Comparison of ENCODE assay signal across 28 cellular contexts in the genomic region with DNA sequence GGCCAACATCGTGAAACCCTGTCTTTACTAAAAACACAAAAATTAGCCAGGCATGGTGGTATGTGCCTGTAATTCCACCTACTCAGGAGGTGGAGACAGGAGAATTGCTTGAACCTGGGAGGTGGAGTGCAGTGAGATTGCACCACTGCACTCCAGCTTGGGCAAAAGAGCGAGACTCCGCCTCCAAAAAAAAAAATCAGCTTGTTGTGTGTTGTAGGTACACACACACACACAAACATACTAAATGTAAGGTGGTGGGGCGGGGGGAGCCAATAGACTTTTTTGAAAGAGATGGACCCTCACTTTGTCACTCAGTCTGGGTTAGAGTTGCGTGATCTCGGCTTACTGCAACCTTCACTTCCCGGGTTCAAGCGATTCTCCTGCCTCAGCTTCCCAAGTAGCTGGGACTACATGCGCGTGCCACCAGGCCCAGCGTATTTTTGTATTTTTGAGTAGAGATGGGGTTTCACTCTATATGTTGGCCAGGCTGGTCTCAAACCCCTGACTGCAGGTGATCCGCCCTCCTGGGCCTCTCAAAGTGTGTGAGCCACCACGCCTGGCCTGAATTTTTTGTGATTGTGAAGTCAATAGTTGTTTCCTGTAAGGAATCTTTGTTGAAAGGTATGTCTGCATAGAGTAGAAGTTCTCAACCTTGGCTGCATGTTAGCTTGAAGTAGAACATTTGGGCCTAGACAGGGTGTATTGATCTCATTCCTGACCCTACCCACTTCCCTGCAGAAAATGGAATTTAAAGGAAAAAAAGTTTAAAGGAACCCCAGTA. TPM values are rescaled to one million over a fixed set of nuclear protein-coding genes. Genes with fewer than 3 reads are reported as not detected.
DNase-seq lines count a peak whose midpoint lies in the region; ATAC-seq and TF ChIP-seq lines count a peak whose summit lies in the region.
"Had no signal": no experiment of that assay in that cellular context is flagged by ENCODE, and none has a peak within 500 bp of the region (broad histone marks: within the 10 kb centered on the region; RNA-seq: fewer than 3 reads in every experiment).

No MANE protein-coding gene starts in this region.

- H3K9me3 ChIP-seq in trophoblast cell (ENCODE audit: insufficient read depth, low read depth, low read length): peaks cover 2% of the 10 kb centered on the region
- no peaks in the 10 kb centered on the region for H3K9me3 ChIP-seq in BE2C
- H3K9me3 ChIP-seq: esophagus muscularis mucosa, pancreas, suprapubic skin had no signal

- H3K79me1 ChIP-seq in trophoblast cell (ENCODE audit: low read length): no peaks in the 10 kb centered on the region

- peaks cover 72% of the 10 kb centered on the region for H4K20me1 ChIP-seq in GM23338 (replicated peaks; ENCODE audit: insufficient read depth)

- no peak overlapping the region for H4K8ac ChIP-seq in trophoblast cell (ENCODE audit: low read depth, low read length)

- peaks cover 63% of the 10 kb centered on the region for H3F3A ChIP-seq in GM23338 (replicated peaks; ENCODE audit: low read depth)

- H3K4me1 ChIP-seq in GM23338 (ENCODE audit: insufficient read depth): peaks cover 34% of the 10 kb centered on the region
- H3K4me1 ChIP-seq in trophoblast cell (ENCODE audit: control insufficient read depth in 1 of 2, insufficient read depth in 2 of 2, low read length in 2 of 2): no peaks in the 10 kb centered on the region
- H3K4me1 ChIP-seq in BE2C: peaks cover 48% of the 10 kb centered on the region
- H3K4me1 ChIP-seq: pancreas, suprapubic skin had no signal

- H3K36me3 ChIP-seq in GM23338 (ENCODE audit: insufficient read depth): peaks cover 73% of the 10 kb centered on the region
- H3K36me3 ChIP-seq in trophoblast cell (ENCODE audit: control insufficient read depth in 1 of 2, insufficient read depth in 2 of 2, low read length in 2 of 2): peaks cover 34 to 53% of the 10 kb centered on the region in 2 experiments
- peaks cover 74% of the 10 kb centered on the region for H3K36me3 ChIP-seq in BE2C

- TF ChIP-seq CTCF in GM23338 (conservative IDR thresholded peaks at IDR 0.05; ENCODE audit: low read depth in 2 of 2) (no peak), BE2C (IDR thresholded peaks at IDR 0.05; ENCODE audit: low read depth, low read length) (no peak)

- H3K27me3 ChIP-seq in GM23338 (ENCODE audit: insufficient read depth) (no peaks in the 10 kb centered on the region), trophoblast cell (ENCODE audit: insufficient read depth, low read length) (no peaks in the 10 kb centered on the region), BE2C (no peaks in the 10 kb centered on the region)
- H3K27me3 ChIP-seq: esophagus muscularis mucosa, pancreas, suprapubic skin had no signal

- WGBS in trophoblast cell (ENCODE audit: extremely low coverage, insufficient coverage, insufficient read length): no CpG with 5 or more reads among the region's 13 CpGs

- H3K4me3 Mint-ChIP-seq in activated T-cell treated with anti-CD3 and anti-CD28 coated beads, Interleukin-2, amount 50 U/mL, for 24 hours: peak overlapping the region; percentile 29
- no peak overlapping the region for H3K4me3 Mint-ChIP-seq in GM23338
- H3K4me3 Mint-ChIP-seq in activated naive CD8-positive, alpha-beta T cell treated with anti-CD3 and anti-CD28 coated beads for 36 hours: no peak overlapping the region
- no peak overlapping the region for H3K4me3 Mint-ChIP-seq in activated T-helper 17 cell treated with anti-CD3 and anti-CD28 coated beads, Interleukin-2, amount 50 U/mL, for 72 hours
- H3K4me3 Mint-ChIP-seq: stimulated activated naive B cell treated with anti-CD40 and anti-IgM and Interleukin-4, amounts not matched to agents 10 μg/mL and 1 μg/mL and 100 μg/mL, for 72 hours; T-cell had no signal

- H3K27ac Mint-ChIP-seq in activated T-cell treated with anti-CD3 and anti-CD28 coated beads, Interleukin-2, amount 50 U/mL, for 24 hours: peak overlapping the region; percentile 89
- peak overlapping the region; percentile 40; the same call in 1 of the 2 replicates for H3K27ac Mint-ChIP-seq in GM23338
- H3K27ac Mint-ChIP-seq in activated naive CD8-positive, alpha-beta T cell treated with anti-CD3 and anti-CD28 coated beads for 36 hours: peak overlapping the region; percentile 70
- no peak overlapping the region for H3K27ac Mint-ChIP-seq in activated T-helper 17 cell treated with anti-CD3 and anti-CD28 coated beads, Interleukin-2, amount 50 U/mL, for 72 hours

- H2BK120ac ChIP-seq in trophoblast cell (ENCODE audit: insufficient read depth, low read length, poor library complexity): no peak overlapping the region

- H3K4ac ChIP-seq in trophoblast cell (ENCODE audit: low read depth, low read length): peak overlapping the region; percentile 6

- no peak overlapping the region for H4K91ac ChIP-seq in trophoblast cell (ENCODE audit: low read depth, low read length)

- DNase-seq in activated T-cell treated with anti-CD3 and anti-CD28 coated beads, Interleukin-2, amount 50 U/mL, for 24 hours: no peak
- DNase-seq in activated T-cell treated with anti-CD3 and anti-CD28 coated beads for 4 hours (no peak), GM23338 (ENCODE audit: low spot score) (no peak), trophoblast cell (no peak), BE2C (no peak)
- no peak for DNase-seq in activated naive CD8-positive, alpha-beta T cell treated with anti-CD3 and anti-CD28 coated beads for 36 hours
- DNase-seq: activated CD4-positive, alpha-beta T cell treated with anti-CD3 and anti-CD28 coated beads, Interleukin-2, amount 50 U/mL, for 48 hours; activated effector memory CD4-positive, alpha-beta T cell treated with anti-CD3 and anti-CD28 coated beads, Interleukin-2, amount 50 U/mL, for 16 hours; central memory CD4-positive, alpha-beta T cell; cortex of kidney; DMS79; GDM1; GM23248; mesendoderm; NCI-H1092; NCI-H187; NCI-H2171; NCI-H510A; retina; small intestine; stimulated activated naive B cell treated with anti-CD40 and anti-IgM and Interleukin-4, amounts not matched to agents 10 μg/mL and 1 μg/mL and 100 μg/mL, for 72 hours; T-cell had no signal

- H3K36me3 Mint-ChIP-seq in activated T-cell treated with anti-CD3 and anti-CD28 coated beads, Interleukin-2, amount 50 U/mL, for 24 hours (ENCODE audit: low read depth): peaks cover 78% of the 10 kb centered on the region
- H3K36me3 Mint-ChIP-seq in GM23338 (ENCODE audit: low read depth): peaks cover 80% of the 10 kb centered on the region
- peaks cover 69% of the 10 kb centered on the region for H3K36me3 Mint-ChIP-seq in activated naive CD8-positive, alpha-beta T cell treated with anti-CD3 and anti-CD28 coated beads for 36 hours
- H3K36me3 Mint-ChIP-seq in activated T-helper 17 cell treated with anti-CD3 and anti-CD28 coated beads, Interleukin-2, amount 50 U/mL, for 72 hours (ENCODE audit: low read depth): peaks cover 82% of the 10 kb centered on the region

- H3K9ac ChIP-seq in trophoblast cell (ENCODE audit: low read length): no peak overlapping the region
- H3K9ac ChIP-seq: GM23248 had no signal

- H3K4me1 Mint-ChIP-seq in activated T-cell treated with anti-CD3 and anti-CD28 coated beads, Interleukin-2, amount 50 U/mL, for 24 hours (ENCODE audit: low read depth): peaks cover 64% of the 10 kb centered on the region
- H3K4me1 Mint-ChIP-seq in GM23338: peaks cover 46% of the 10 kb centered on the region
- peaks cover 49% of the 10 kb centered on the region for H3K4me1 Mint-ChIP-seq in activated naive CD8-positive, alpha-beta T cell treated with anti-CD3 and anti-CD28 coated beads for 36 hours
- peaks cover 22% of the 10 kb centered on the region for H3K4me1 Mint-ChIP-seq in activated T-helper 17 cell treated with anti-CD3 and anti-CD28 coated beads, Interleukin-2, amount 50 U/mL, for 72 hours

- no peak overlapping the region for H3K18ac ChIP-seq in trophoblast cell (ENCODE audit: low read length)

- H2BK12ac ChIP-seq in trophoblast cell (ENCODE audit: low read length): no peak overlapping the region

- no peak overlapping the region for H2AFZ ChIP-seq in GM23338
- no peak overlapping the region for H2AFZ ChIP-seq in trophoblast cell (ENCODE audit: insufficient read depth, low read length, poor library complexity)
- H2AFZ ChIP-seq: GM23248 had no signal

- no peak overlapping the region for H2BK5ac ChIP-seq in trophoblast cell (ENCODE audit: low read depth, low read length, poor library complexity)

- H3K4me3 ChIP-seq in GM23338 (no peak overlapping the region), trophoblast cell (ENCODE audit: low read depth, low read length) (no peak overlapping the region), BE2C (ENCODE audit: low read depth, low read length) (no peak overlapping the region)
- H3K4me3 ChIP-seq: esophagus muscularis mucosa, GM23248, pancreas, suprapubic skin had no signal

- H3K79me2 ChIP-seq in GM23338 (replicated peaks; ENCODE audit: insufficient read depth): peaks cover 77% of the 10 kb centered on the region
- H3K79me2 ChIP-seq in trophoblast cell (ENCODE audit: control insufficient read depth, insufficient read depth, low read length, poor library complexity): peaks cover 11% of the 10 kb centered on the region

- H3K9me2 ChIP-seq in GM23338 (ENCODE audit: insufficient read depth): no peaks in the 10 kb centered on the region

- H2AK5ac ChIP-seq in trophoblast cell (ENCODE audit: low read length): no peak overlapping the region

- no peaks in the 10 kb centered on the region for H3K27me3 Mint-ChIP-seq in activated T-cell treated with anti-CD3 and anti-CD28 coated beads, Interleukin-2, amount 50 U/mL, for 24 hours
- H3K27me3 Mint-ChIP-seq in GM23338 (ENCODE audit: insufficient read depth, low read depth, poor library complexity): peaks cover 38% of the 10 kb centered on the region
- H3K27me3 Mint-ChIP-seq in activated naive CD8-positive, alpha-beta T cell treated with anti-CD3 and anti-CD28 coated beads for 36 hours: no peaks in the 10 kb centered on the region
- H3K27me3 Mint-ChIP-seq in activated T-helper 17 cell treated with anti-CD3 and anti-CD28 coated beads, Interleukin-2, amount 50 U/mL, for 72 hours: no peaks in the 10 kb centered on the region
- H3K27me3 Mint-ChIP-seq: stimulated activated naive B cell treated with anti-CD40 and anti-IgM and Interleukin-4, amounts not matched to agents 10 μg/mL and 1 μg/mL and 100 μg/mL, for 72 hours; T-cell had no signal

- H4K12ac ChIP-seq in trophoblast cell (ENCODE audit: low read depth, low read length): no peak overlapping the region

- H3K9me3 Mint-ChIP-seq in activated T-cell treated with anti-CD3 and anti-CD28 coated beads, Interleukin-2, amount 50 U/mL, for 24 hours: no peaks in the 10 kb centered on the region
- peaks cover 5% of the 10 kb centered on the region; the same call in 2 of the 3 replicates for H3K9me3 Mint-ChIP-seq in GM23338
- no peaks in the 10 kb centered on the region for H3K9me3 Mint-ChIP-seq in activated naive CD8-positive, alpha-beta T cell treated with anti-CD3 and anti-CD28 coated beads for 36 hours
- no peaks in the 10 kb centered on the region for H3K9me3 Mint-ChIP-seq in activated T-helper 17 cell treated with anti-CD3 and anti-CD28 coated beads, Interleukin-2, amount 50 U/mL, for 72 hours
- H3K9me3 Mint-ChIP-seq: stimulated activated naive B cell treated with anti-CD40 and anti-IgM and Interleukin-4, amounts not matched to agents 10 μg/mL and 1 μg/mL and 100 μg/mL, for 72 hours; T-cell had no signal

- H3K27ac ChIP-seq in GM23338 (ENCODE audit: low read depth) (peak overlapping the region; percentile 47; the same call in 1 of the 2 replicates), trophoblast cell (ENCODE audit: low read depth, low read length) (no peak overlapping the region)
- H3K27ac ChIP-seq: esophagus muscularis mucosa, GM23248, pancreas, suprapubic skin had no signal

- no peak overlapping the region for H3K23ac ChIP-seq in trophoblast cell (ENCODE audit: low read length)

- H3K4me2 ChIP-seq in GM23338 (no peak overlapping the region), trophoblast cell (ENCODE audit: low read length) (no peak overlapping the region)

- no peak overlapping the region for H3K14ac ChIP-seq in trophoblast cell (ENCODE audit: low read length)

- ATAC-seq in GM23338: no peak
- no peak for ATAC-seq in activated T-helper 17 cell treated with anti-CD3 and anti-CD28 coated beads, Interleukin-2, amount 50 U/mL, for 72 hours (replicated peaks)
- ATAC-seq: activated CD4-positive, CD25-positive, alpha-beta regulatory T cell treated with anti-CD3 and anti-CD28 coated beads, Interleukin-2, amount 50 U/mL, for 24 hours; left lobe of liver; pancreas; stimulated activated naive B cell treated with anti-CD40 and anti-IgM and Interleukin-4, amounts not matched to agents 10 μg/mL and 1 μg/mL and 100 μg/mL, for 72 hours; T-cell had no signal

RNA-seq across cellular contexts. Expression of a gene that starts 13.7 kb away (rescaled TPM):
- total RNA-seq in GM23338 (2014; rRNA removed; shearing (Covaris generic)): 2,727 and 5,242 TPM in 2 replicates
- 3,739 and 3,980 TPM in 2 replicates for polyA plus RNA-seq in GM23338 (2016; fragmentation: Nextera tagmentation; extraction: Ambion mirVana)
- 1,000 to 10,000 TPM; 4,728 to 4,890 TPM for total RNA-seq in activated naive CD8-positive, alpha-beta T cell treated with anti-CD3 and anti-CD28 coated beads for 36 hours
- polyA plus RNA-seq in trophoblast cell (2013): 1,500 and 1,549 TPM in 2 replicates
- 1,000 to 10,000 TPM; 1,980 to 2,963 TPM for total RNA-seq in activated T-helper 17 cell treated with anti-CD3 and anti-CD28 coated beads, Interleukin-2, amount 50 U/mL, for 72 hours
- 1,295 TPM for polyA plus RNA-seq in BE2C (2012; ENCODE audit: insufficient read depth, insufficient read length, low read depth)

RNA-seq across cellular contexts. Expression of a gene that starts 18.1 kb away (rescaled TPM):
- 0.56 TPM in 1 of 2 replicates, not detected in the other for total RNA-seq in GM23338 (2014; rRNA removed; shearing (Covaris generic))
- polyA plus RNA-seq in GM23338 (2016; fragmentation: Nextera tagmentation; extraction: Ambion mirVana): 0.75 and 0.86 TPM in 2 replicates
- under 1 TPM; 0.21 to 0.28 TPM for total RNA-seq in activated naive CD8-positive, alpha-beta T cell treated with anti-CD3 and anti-CD28 coated beads for 36 hours
- 8.7 and 10.3 TPM in 2 replicates for polyA plus RNA-seq in trophoblast cell (2013)
- under 1 TPM; 0.19 to 0.21 TPM for total RNA-seq in activated T-helper 17 cell treated with anti-CD3 and anti-CD28 coated beads, Interleukin-2, amount 50 U/mL, for 72 hours
- 0.51 TPM for polyA plus RNA-seq in BE2C (2012; ENCODE audit: insufficient read depth, insufficient read length, low read depth)
- total RNA-seq: GM23248, left lobe of liver had no signal
